ENCODE assay signal across 28 cellular contexts in the genomic region with DNA sequence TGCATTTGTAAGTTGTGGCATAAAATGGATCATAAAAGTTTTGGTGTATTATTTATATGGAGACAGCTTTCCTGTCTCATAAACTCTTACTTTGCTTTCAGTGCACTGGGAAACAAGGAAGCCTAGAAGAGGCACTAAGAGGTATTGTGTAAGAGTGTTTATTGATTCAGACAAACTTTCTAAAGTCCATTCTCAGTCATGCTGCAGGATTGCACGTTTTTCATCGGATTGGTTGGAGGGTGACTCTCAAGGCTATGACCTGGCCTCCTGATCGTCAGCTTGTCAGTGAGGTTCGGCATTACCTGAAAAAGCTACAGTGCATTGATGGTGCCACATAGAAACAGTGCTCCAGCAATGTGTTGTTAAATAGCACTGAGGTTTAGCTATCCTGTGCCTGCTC.
"Had no signal": no experiment of that assay in that cellular context is flagged by ENCODE, and none has a peak within 500 bp of the region (broad histone marks: within the 10 kb centered on the region; RNA-seq: fewer than 3 reads in every experiment).

No MANE protein-coding gene starts in this region.

- H3K27me3 ChIP-seq: dorsolateral prefrontal cortex, esophagus muscularis mucosa, foreskin keratinocyte, gastroesophageal sphincter, heart left ventricle, ovary, spleen, testis, tibial artery, upper lobe of left lung had no signal

- H3K27ac ChIP-seq: dorsolateral prefrontal cortex, esophagus muscularis mucosa, foreskin keratinocyte, gastroesophageal sphincter, heart left ventricle, left ventricle myocardium inferior, lower lobe of right lung, ovary, psoas muscle, skin epidermis, spleen, testis, tibial artery, upper lobe of left lung had no signal

- DNase-seq: dorsolateral prefrontal cortex; effector CD4-positive, alpha-beta T cell; foreskin keratinocyte; heart left ventricle; hippocampal formation; left cardiac atrium; left ventricle myocardium inferior; lower lobe of right lung; natural killer cell; occipital lobe; ovary; posterior cingulate gyrus; psoas muscle; right cardiac atrium; spleen; stimulated activated CD4-positive, alpha-beta T cell treated with anti-CD3 and anti-CD28 coated beads, Interleukin-2, amount 100 ng/mL, for 48 hours; stimulated activated CD8-positive, alpha-beta memory T cell treated with anti-CD3 and anti-CD28 coated beads, Interleukin-4, amount 100 ng/mL, for 48 hours; stimulated activated naive CD8-positive, alpha-beta T cell treated with anti-CD3 and anti-CD28 coated beads, Interleukin-15, Interleukin-2, amounts not matched to agents 100 U/mL and 50 U/mL, for 24 hours; substantia nigra; testis; tibial artery; upper lobe of left lung had no signal

- H3K4me1 ChIP-seq: esophagus muscularis mucosa, foreskin keratinocyte, gastroesophageal sphincter, heart left ventricle, left ventricle myocardium inferior, lower lobe of right lung, psoas muscle, spleen, testis, tibial artery, upper lobe of left lung had no signal

- FAIRE-seq: colon, islet of Langerhans, urothelium cell line had no signal

- H3K27ac Mint-ChIP-seq: natural killer cell had no signal

- H3K36me3 ChIP-seq: esophagus muscularis mucosa, gastroesophageal sphincter, heart left ventricle, left ventricle myocardium inferior, lower lobe of right lung, ovary, spleen, tibial artery, upper lobe of left lung had no signal

- H3K4me3 ChIP-seq: dorsolateral prefrontal cortex, esophagus muscularis mucosa, gastroesophageal sphincter, heart left ventricle, left ventricle myocardium inferior, lower lobe of right lung, ovary, psoas muscle, skin epidermis, spleen, testis, tibial artery, upper lobe of left lung had no signal

- H3K4me1 Mint-ChIP-seq: natural killer cell had no signal

- ATAC-seq: foreskin keratinocyte; gastroesophageal sphincter; heart left ventricle; left cardiac atrium; lower lobe of right lung; natural killer cell; psoas muscle; right cardiac atrium; stimulated activated naive CD8-positive, alpha-beta T cell treated with anti-CD3 and anti-CD28 coated beads, Interleukin-15, Interleukin-2, amounts not matched to agents 100 U/mL and 50 U/mL, for 24 hours had no signal

- H3K9me3 ChIP-seq: gastroesophageal sphincter, lower lobe of right lung, ovary, psoas muscle, testis, tibial artery, upper lobe of left lung had no signal

- H3K4me3 Mint-ChIP-seq: natural killer cell had no signal

- H3K36me3 Mint-ChIP-seq: natural killer cell had no signal
